In the genomic region with DNA sequence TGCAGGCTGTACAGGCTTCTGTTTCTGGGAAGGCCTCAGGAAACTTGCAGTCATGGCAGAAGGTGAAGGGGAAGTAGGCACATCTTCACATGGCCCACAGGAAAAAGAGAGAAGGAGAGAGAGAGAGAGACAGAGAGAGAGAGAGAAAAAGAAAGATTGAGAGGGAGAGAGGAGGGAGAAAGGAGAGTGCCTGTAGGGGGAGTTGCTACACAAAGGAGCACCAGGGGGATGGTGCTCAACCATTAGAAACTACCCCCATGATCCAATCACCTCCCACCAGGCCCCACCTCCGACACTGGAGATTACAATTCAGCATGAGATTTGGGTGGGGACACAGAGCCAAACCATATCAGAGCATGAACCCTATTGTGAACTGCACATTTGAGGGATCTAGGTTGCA, we compare ENCODE assay signal across 7 cellular contexts.
A peak's percentile ranks its signal among the peaks of the same experiment; 100 is the strongest.
DNase-seq lines count a peak whose midpoint lies in the region; ATAC-seq and TF ChIP-seq lines count a peak whose summit lies in the region.
"Not testable (repeated sequence)": the region's sequence is repeated elsewhere in the genome, so short reads cannot be mapped to it uniquely, and the experiment has no call there.

No MANE protein-coding gene starts in this region.

- POLR2A ChIA-PET in WTC11 (lab: Charles Lee) = not testable (repeated sequence)

- peaks cover 38% of the 10 kb centered on the region for H3K36me3 ChIP-seq in GM23338 (ENCODE audit: insufficient read depth)
- H3K36me3 ChIP-seq in endodermal cell (ENCODE audit: control insufficient read depth, insufficient read depth, low read length) = peaks cover 79% of the 10 kb centered on the region

- H2AFZ ChIP-seq in GM23338 = not testable (repeated sequence)

- H3K9me3 ChIP-seq in endodermal cell (ENCODE audit: control insufficient read depth, low read length) = not testable (repeated sequence)

- not testable (repeated sequence) for H3K27ac Mint-ChIP-seq in GM23338, HFFc6, WTC11, endodermal cell
- H3K27ac Mint-ChIP-seq in memory B cell = peak overlapping the region; percentile 58

- H3K9me2 ChIP-seq in GM23338 (ENCODE audit: insufficient read depth) = not testable (repeated sequence)

- H3K27me3 ChIP-seq in GM23338 (ENCODE audit: insufficient read depth); endodermal cell (ENCODE audit: control insufficient read depth, insufficient read depth, low read length, poor library complexity, severe bottlenecking): not testable (repeated sequence)

- not testable (repeated sequence) for DNase-seq in GM23338 (ENCODE audit: low spot score); HFFc6; WTC11 (ENCODE audit: low spot score); astrocyte of the spinal cord (ENCODE audit: low read depth, low spot score); endodermal cell; memory B cell (ENCODE audit: low spot score in 2 of 2)

- H3K36me3 Mint-ChIP-seq in GM23338 (ENCODE audit: low read depth) (peaks cover 79% of the 10 kb centered on the region), HFFc6 (ENCODE audit: low read depth) (peaks cover 28% of the 10 kb centered on the region), WTC11 (peaks cover 58% of the 10 kb centered on the region), endodermal cell (ENCODE audit: low read depth) (peaks cover 77% of the 10 kb centered on the region), memory B cell (peaks cover 40% of the 10 kb centered on the region)

- not testable (repeated sequence) for H3K27ac ChIP-seq in 22Rv1; GM23338 (ENCODE audit: low read depth); endodermal cell (ENCODE audit: low read depth, low read length)

- H3K9ac ChIP-seq in endodermal cell (ENCODE audit: extremely low read depth, low read length, poor library complexity, severe bottlenecking) = not testable (repeated sequence)

- not testable (repeated sequence) for H3K79me2 ChIP-seq in GM23338 (replicated peaks; ENCODE audit: insufficient read depth)

- in situ Hi-C loops in astrocyte of the spinal cord (cut with HindIII; ENCODE audit: low sequenced_read_pairs) = not testable (repeated sequence)

- not testable (repeated sequence) for H3K4me3 Mint-ChIP-seq in GM23338, HFFc6, WTC11, endodermal cell, memory B cell

- WGBS in endodermal cell (ENCODE audit: insufficient coverage in 1 of 2, insufficient read length in 1 of 2), 2 experiments = 83 to 100% methylated on average over 1 of the region's 1 CpG

- H3K27me3 Mint-ChIP-seq in GM23338 (ENCODE audit: insufficient read depth, low read depth, poor library complexity); HFFc6 (ENCODE audit: insufficient read depth); WTC11 (ENCODE audit: low read depth); endodermal cell (ENCODE audit: insufficient read depth); memory B cell: not testable (repeated sequence)

- ATAC-seq in GM23338 (peak; percentile 68), WTC11 (peak; percentile 34; the same call in 1 of the 2 replicates)
- not testable (repeated sequence) for ATAC-seq in memory B cell (ENCODE audit: low read depth)

- TF ChIP-seq CTCF in 22Rv1 (IDR thresholded peaks at IDR 0.05) (0 out of 2 replicates have a peak, but pooled peaks have one; percentile 14), GM23338 (conservative IDR thresholded peaks at IDR 0.05; ENCODE audit: low read depth in 2 of 2) (peak; percentile 18 to 25; a peak in 2 of 4 replicates), HFFc6 (IDR thresholded peaks at IDR 0.05) (peak; percentile 10; the same call in 1 of the 2 replicates), astrocyte of the spinal cord (IDR thresholded peaks at IDR 0.05; ENCODE audit: low read depth, low read length) (peak; percentile 10), endodermal cell (conservative IDR thresholded peaks at IDR 0.05) (peak; percentile 56)
- not testable (repeated sequence) for TF ChIP-seq CTCF in WTC11 (IDR thresholded peaks at IDR 0.05)

- H3K4me3 ChIP-seq in GM23338; astrocyte of the spinal cord (ENCODE audit: low read depth, low read length); endodermal cell (ENCODE audit: low read length): not testable (repeated sequence)

- not testable (repeated sequence) for H3K9me3 Mint-ChIP-seq in GM23338, HFFc6, WTC11, endodermal cell, memory B cell

- H3F3A ChIP-seq in GM23338 (replicated peaks; ENCODE audit: low read depth) = not testable (repeated sequence)

- CTCF ChIA-PET in WTC11 (lab: Charles Lee) = not testable (repeated sequence)

- not testable (repeated sequence) for H4K20me1 ChIP-seq in GM23338 (replicated peaks; ENCODE audit: insufficient read depth)

- not testable (repeated sequence) for H3K4me1 ChIP-seq in GM23338 (ENCODE audit: insufficient read depth); endodermal cell (ENCODE audit: control insufficient read depth, insufficient read depth, low read length)

- not testable (repeated sequence) for H3K4me2 ChIP-seq in GM23338

- not testable (repeated sequence) for H3K4me1 Mint-ChIP-seq in GM23338; HFFc6 (ENCODE audit: low read depth); WTC11; endodermal cell; memory B cell
